In the genomic region with DNA sequence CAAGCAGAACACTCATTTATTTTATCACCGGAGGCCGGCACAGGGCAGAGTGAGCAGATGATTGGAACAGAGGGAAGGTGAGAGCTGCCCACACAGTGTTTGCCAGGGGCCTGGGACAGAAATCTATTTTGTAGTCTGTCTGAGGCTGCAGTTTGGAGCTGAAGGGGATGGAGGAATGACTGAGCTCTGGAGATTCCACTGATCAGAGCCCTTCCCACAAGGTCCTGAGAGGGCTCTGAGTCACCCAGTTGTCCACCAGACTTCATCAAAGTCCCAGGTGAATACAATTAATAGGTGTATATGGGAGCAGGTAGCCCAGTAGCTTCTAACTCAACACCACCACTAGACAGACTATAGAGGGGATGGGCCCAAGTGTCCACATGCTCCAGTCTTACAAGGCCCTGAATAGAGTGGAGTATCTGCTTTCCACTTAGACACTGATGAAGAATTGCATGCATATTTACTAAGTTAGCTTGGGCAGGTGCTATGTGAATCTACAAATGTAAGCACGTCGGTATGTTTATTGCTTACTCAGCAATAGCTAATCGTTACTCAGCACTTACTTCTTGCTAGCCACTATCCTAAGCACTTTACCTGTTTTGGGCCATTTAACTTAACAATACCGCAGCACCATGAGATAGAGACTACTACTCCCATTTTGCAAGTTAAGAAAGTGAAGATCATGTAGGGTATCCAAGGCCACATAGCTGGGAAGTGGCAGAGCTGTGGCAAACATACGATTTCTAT, we compare ENCODE assay signal across 2 cellular contexts.
TF ChIP-seq lines count a peak whose summit lies in the region.

No MANE protein-coding gene starts in this region.

TF ChIP-seq in SK-N-SH, 30 proteins besides CTCF, POLR2A, EP300 and RAD21 (continued from another document):
- TF ChIP-seq, protein P1, sequence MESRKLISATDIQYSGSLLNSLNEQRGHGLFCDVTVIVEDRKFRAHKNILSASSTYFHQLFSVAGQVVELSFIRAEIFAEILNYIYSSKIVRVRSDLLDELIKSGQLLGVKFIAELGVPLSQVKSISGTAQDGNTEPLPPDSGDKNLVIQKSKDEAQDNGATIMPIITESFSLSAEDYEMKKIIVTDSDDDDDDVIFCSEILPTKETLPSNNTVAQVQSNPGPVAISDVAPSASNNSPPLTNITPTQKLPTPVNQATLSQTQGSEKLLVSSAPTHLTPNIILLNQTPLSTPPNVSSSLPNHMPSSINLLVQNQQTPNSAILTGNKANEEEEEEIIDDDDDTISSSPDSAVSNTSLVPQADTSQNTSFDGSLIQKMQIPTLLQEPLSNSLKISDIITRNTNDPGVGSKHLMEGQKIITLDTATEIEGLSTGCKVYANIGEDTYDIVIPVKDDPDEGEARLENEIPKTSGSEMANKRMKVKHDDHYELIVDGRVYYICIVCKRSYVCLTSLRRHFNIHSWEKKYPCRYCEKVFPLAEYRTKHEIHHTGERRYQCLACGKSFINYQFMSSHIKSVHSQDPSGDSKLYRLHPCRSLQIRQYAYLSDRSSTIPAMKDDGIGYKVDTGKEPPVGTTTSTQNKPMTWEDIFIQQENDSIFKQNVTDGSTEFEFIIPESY (IDR thresholded peaks at IDR 0.05; ENCODE audit: borderline replicate concordance, low read depth), result no peak
- TF ChIP-seq MXI1 (IDR thresholded peaks at IDR 0.05; ENCODE audit: low read depth, low read length), result no peak
- no peak for TF ChIP-seq RFX5 (IDR thresholded peaks at IDR 0.05; ENCODE audit: low read length)
- TF ChIP-seq RXRA (IDR thresholded peaks at IDR 0.05; ENCODE audit: borderline replicate concordance, low read depth), result no peak
- TF ChIP-seq FOXM1 (IDR thresholded peaks at IDR 0.05; ENCODE audit: low read depth), result no peak

TF ChIP-seq in SK-N-SH treated with all-trans-retinoic acid at 6 μM for 48 hours, 23 proteins besides CTCF, POLR2A, EP300 and RAD21 (continued from another document):
- TF ChIP-seq, protein P2, sequence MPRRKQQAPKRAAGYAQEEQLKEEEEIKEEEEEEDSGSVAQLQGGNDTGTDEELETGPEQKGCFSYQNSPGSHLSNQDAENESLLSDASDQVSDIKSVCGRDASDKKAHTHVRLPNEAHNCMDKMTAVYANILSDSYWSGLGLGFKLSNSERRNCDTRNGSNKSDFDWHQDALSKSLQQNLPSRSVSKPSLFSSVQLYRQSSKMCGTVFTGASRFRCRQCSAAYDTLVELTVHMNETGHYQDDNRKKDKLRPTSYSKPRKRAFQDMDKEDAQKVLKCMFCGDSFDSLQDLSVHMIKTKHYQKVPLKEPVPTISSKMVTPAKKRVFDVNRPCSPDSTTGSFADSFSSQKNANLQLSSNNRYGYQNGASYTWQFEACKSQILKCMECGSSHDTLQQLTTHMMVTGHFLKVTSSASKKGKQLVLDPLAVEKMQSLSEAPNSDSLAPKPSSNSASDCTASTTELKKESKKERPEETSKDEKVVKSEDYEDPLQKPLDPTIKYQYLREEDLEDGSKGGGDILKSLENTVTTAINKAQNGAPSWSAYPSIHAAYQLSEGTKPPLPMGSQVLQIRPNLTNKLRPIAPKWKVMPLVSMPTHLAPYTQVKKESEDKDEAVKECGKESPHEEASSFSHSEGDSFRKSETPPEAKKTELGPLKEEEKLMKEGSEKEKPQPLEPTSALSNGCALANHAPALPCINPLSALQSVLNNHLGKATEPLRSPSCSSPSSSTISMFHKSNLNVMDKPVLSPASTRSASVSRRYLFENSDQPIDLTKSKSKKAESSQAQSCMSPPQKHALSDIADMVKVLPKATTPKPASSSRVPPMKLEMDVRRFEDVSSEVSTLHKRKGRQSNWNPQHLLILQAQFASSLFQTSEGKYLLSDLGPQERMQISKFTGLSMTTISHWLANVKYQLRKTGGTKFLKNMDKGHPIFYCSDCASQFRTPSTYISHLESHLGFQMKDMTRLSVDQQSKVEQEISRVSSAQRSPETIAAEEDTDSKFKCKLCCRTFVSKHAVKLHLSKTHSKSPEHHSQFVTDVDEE (CRISPR knock-in tag; IDR thresholded peaks at IDR 0.05), result no peak
- TF ChIP-seq, protein P3, sequence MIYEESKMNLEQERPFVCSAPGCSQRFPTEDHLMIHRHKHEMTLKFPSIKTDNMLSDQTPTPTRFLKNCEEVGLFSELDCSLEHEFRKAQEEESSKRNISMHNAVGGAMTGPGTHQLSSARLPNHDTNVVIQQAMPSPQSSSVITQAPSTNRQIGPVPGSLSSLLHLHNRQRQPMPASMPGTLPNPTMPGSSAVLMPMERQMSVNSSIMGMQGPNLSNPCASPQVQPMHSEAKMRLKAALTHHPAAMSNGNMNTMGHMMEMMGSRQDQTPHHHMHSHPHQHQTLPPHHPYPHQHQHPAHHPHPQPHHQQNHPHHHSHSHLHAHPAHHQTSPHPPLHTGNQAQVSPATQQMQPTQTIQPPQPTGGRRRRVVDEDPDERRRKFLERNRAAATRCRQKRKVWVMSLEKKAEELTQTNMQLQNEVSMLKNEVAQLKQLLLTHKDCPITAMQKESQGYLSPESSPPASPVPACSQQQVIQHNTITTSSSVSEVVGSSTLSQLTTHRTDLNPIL (CRISPR knock-in tag; IDR thresholded peaks at IDR 0.05; ENCODE audit: low read depth), result no peak
- TF ChIP-seq GLIS3 (CRISPR knock-in tag; IDR thresholded peaks at IDR 0.05), result no peak
- no peak for TF ChIP-seq ZFP30 (CRISPR knock-in tag; IDR thresholded peaks at IDR 0.05)
- no peak for TF ChIP-seq SNAI2 (CRISPR knock-in tag; IDR thresholded peaks at IDR 0.05)
